Comparison of ENCODE assay signal across 1 cellular context in genomic region chr3:118942651-118943050, GRCh38.
TF ChIP-seq lines count a peak whose summit lies in the region.

No MANE protein-coding gene starts in this region.

TF ChIP-seq in K562, 482 proteins besides CTCF, POLR2A, EP300 and RAD21 (continued from another document):
- no peak for TF ChIP-seq ZNF253 (CRISPR knock-in tag; conservative IDR thresholded peaks at IDR 0.05)
- peak in 1 of 2 experiments; percentile 21; a peak in 1 of 4 replicates for TF ChIP-seq RCOR1 (IDR thresholded peaks at IDR 0.05; ENCODE audit: borderline replicate concordance in 1 of 2, low read depth in 2 of 2, low read length in 2 of 2)
- TF ChIP-seq CTBP1 (IDR thresholded peaks at IDR 0.05; ENCODE audit: borderline replicate concordance) = peak; percentile 52; the same call in 1 of the 2 replicates
- TF ChIP-seq DPF2 (IDR thresholded peaks at IDR 0.05) = peak; percentile 50; the same call in 1 of the 2 replicates
- peak; percentile 84 for TF ChIP-seq MECOM (CRISPR knock-in tag; IDR thresholded peaks at IDR 0.05)
- peak; percentile 79 for TF ChIP-seq NFIC (IDR thresholded peaks at IDR 0.05)
- no peak for TF ChIP-seq SAFB2 (IDR thresholded peaks at IDR 0.05; ENCODE audit: borderline replicate concordance, low read depth, low read length, severe bottlenecking)
- TF ChIP-seq ZNF146 (CRISPR knock-in tag; IDR thresholded peaks at IDR 0.05; ENCODE audit: unreplicated experiment) = no peak
- 0 out of 4 replicates have a peak, but pooled peaks of 1 of the 2 experiments have one; percentile 29 for TF ChIP-seq UBTF (IDR thresholded peaks at IDR 0.05; ENCODE audit: borderline replicate concordance in 1 of 2, low read depth in 2 of 2, low read length in 2 of 2)
- TF ChIP-seq ZNF384 (IDR thresholded peaks at IDR 0.05; ENCODE audit: low read depth, low read length) = 0 out of 2 replicates have a peak, but pooled peaks have one; percentile 26
- peak; percentile 38 for TF ChIP-seq TAF1 (IDR thresholded peaks at IDR 0.05; ENCODE audit: control insufficient read depth, extremely low read depth, insufficient read depth, low read length, severe bottlenecking)
